Comparison of ENCODE assay signal across 18 cellular contexts in the genomic region with DNA sequence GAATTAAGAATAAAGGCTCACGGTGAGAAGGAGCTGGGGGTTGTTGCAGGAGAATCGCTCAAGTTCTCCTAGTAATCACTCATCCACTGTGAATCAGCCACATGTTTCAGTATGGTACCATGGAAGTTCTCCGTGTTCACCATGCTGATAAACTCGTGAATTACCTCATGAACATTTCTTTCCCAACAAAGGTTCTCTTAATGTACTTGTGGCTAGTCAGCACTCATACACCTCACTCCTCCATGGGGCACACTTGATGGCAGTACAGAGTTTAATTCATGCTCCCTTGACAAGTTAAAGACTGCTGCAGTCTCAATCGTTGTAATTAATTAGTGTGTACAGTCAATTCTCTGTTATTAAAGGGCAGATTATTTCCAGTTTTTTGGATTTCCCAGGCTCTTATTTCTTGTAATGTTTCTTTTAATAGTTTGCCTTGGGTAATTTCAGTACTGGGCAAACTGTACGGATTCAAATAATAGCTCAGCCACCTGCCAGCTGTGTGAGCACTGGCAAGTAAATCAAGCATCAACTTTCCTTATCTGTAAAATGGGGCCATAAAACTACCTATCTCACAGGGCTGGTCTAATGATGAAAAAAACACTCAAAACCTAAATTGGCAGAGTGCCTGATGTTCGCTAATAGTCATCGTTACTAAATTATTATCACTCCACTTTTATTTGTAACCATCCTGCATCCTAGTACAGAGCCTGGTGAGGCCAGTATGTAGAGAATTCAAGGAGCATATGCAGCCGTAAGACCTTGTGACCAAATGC.
"Had no signal": no experiment of that assay in that cellular context is flagged by ENCODE, and none has a peak within 500 bp of the region (broad histone marks: within the 10 kb centered on the region; RNA-seq: fewer than 3 reads in every experiment).

No MANE protein-coding gene starts in this region.

- H3K27ac ChIP-seq: foreskin keratinocyte, lower lobe of right lung, neutrophil, thoracic aorta had no signal

- H3K27me3 ChIP-seq: dorsolateral prefrontal cortex, foreskin keratinocyte, neutrophil had no signal

- H3K9me3 Mint-ChIP-seq: activated T-cell treated with anti-CD3 and anti-CD28 coated beads, Interleukin-2, amount 50 U/mL, for 24 hours; naive B cell; stimulated activated naive CD8-positive, alpha-beta T cell treated with anti-CD3 and anti-CD28 coated beads, Interleukin-15, amount 100 ng/mL, for 72 hours; T-helper 2 cell treated with Interferon-gamma antibody and Interleukin-4, amounts not matched to agents 5 μg/mL and 100 μg/mL, for 36 hours had no signal

- H3K27me3 Mint-ChIP-seq: activated CD8-positive, alpha-beta memory T cell treated with anti-CD3 and anti-CD28 coated beads, Interleukin-2, amount 10 ng/mL, durations not matched to agents 7 days and 5 days; activated naive CD8-positive, alpha-beta T cell; activated T-cell treated with anti-CD3 and anti-CD28 coated beads, Interleukin-2, amount 50 U/mL, for 24 hours; naive B cell; stimulated activated naive CD8-positive, alpha-beta T cell treated with anti-CD3 and anti-CD28 coated beads, Interleukin-15, amount 100 ng/mL, for 72 hours had no signal

- ATAC-seq: activated CD8-positive, alpha-beta memory T cell treated with anti-CD3 and anti-CD28 coated beads, Interleukin-2, amount 10 ng/mL, durations not matched to agents 7 days and 5 days; foreskin keratinocyte; lower lobe of right lung; sciatic nerve; stimulated activated naive CD8-positive, alpha-beta T cell treated with anti-CD3 and anti-CD28 coated beads, Interleukin-15, amount 100 ng/mL, for 72 hours had no signal

- H3K27ac Mint-ChIP-seq: activated CD8-positive, alpha-beta memory T cell treated with anti-CD3 and anti-CD28 coated beads, Interleukin-2, amount 10 ng/mL, durations not matched to agents 7 days and 5 days; activated naive CD8-positive, alpha-beta T cell; T-helper 2 cell treated with Interferon-gamma antibody and Interleukin-4, amounts not matched to agents 5 μg/mL and 100 μg/mL, for 36 hours had no signal

- DNase-seq: activated CD4-positive, alpha-beta T cell treated with anti-CD3 and anti-CD28 coated beads for 1 hour; activated CD4-positive, alpha-beta T cell treated with anti-CD3 and anti-CD28 coated beads, Interleukin-2, amount 50 U/mL, for 48 hours; activated CD8-positive, alpha-beta memory T cell treated with anti-CD3 and anti-CD28 coated beads, Interleukin-2, amount 10 ng/mL, durations not matched to agents 7 days and 5 days; activated gamma-delta T cell; activated T-cell treated with anti-CD3 and anti-CD28 coated beads, Interleukin-2, amount 50 U/mL, for 24 hours; aorta; foreskin keratinocyte; lower lobe of right lung; naive B cell; stimulated activated CD4-positive, alpha-beta T cell treated with anti-CD3 and anti-CD28 coated beads, Interleukin-12 subunit alpha, Interleukin-12 subunit beta, amount 100 ng/mL, for 4 hours; stimulated activated CD8-positive, alpha-beta memory T cell treated with anti-CD3 and anti-CD28 coated beads, Interleukin-4, amount 100 ng/mL, for 48 hours; stimulated activated naive CD8-positive, alpha-beta T cell treated with anti-CD3 and anti-CD28 coated beads, Interleukin-15, amount 100 ng/mL, for 72 hours had no signal

- H3K4me3 Mint-ChIP-seq: activated CD8-positive, alpha-beta memory T cell treated with anti-CD3 and anti-CD28 coated beads, Interleukin-2, amount 10 ng/mL, durations not matched to agents 7 days and 5 days; activated naive CD8-positive, alpha-beta T cell; activated T-cell treated with anti-CD3 and anti-CD28 coated beads, Interleukin-2, amount 50 U/mL, for 24 hours; stimulated activated naive CD8-positive, alpha-beta T cell treated with anti-CD3 and anti-CD28 coated beads, Interleukin-15, amount 100 ng/mL, for 72 hours; T-helper 2 cell treated with Interferon-gamma antibody and Interleukin-4, amounts not matched to agents 5 μg/mL and 100 μg/mL, for 36 hours had no signal

- H3K4me3 ChIP-seq: dorsolateral prefrontal cortex, lower lobe of right lung, thoracic aorta had no signal

- H3K9me3 ChIP-seq: lower lobe of right lung, neutrophil, thoracic aorta had no signal

- H3K36me3 Mint-ChIP-seq: naive B cell had no signal
